ENCODE assay signal across 9 cellular contexts in the genomic region with DNA sequence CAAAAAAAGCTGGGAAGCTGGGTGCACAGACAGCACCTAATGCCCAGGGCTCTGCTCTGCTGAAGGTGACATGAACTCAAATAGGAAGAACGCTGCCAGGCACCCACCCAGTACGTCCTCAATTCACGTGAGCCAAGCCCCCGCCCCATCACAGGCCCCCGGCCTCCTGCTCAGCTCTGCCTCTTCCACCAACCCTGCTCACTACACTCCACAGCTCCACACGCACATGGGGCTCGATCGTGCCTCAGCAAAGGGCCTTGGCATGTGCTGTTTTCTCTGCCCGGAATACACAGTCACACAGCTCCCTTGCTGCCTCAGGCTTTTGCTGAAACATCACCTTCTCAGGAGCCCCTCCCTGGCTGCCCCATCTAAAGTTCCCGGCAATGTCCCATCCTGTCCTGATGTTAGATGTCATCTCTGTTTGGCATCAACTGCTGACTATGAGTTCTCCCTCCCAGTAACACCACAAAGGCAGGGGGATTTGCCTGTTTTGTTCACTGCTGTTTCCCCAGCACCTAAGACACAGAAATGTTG.
DNase-seq lines count a peak whose midpoint lies in the region; ATAC-seq and TF ChIP-seq lines count a peak whose summit lies in the region.
"Had no signal": no experiment of that assay in that cellular context is flagged by ENCODE, and none has a peak within 500 bp of the region (broad histone marks: within the 10 kb centered on the region; RNA-seq: fewer than 3 reads in every experiment).

No MANE protein-coding gene starts in this region.

- H3K27me3 ChIP-seq in WERI-Rb-1 (ENCODE audit: insufficient read depth, low read depth, severe bottlenecking): no peaks in the 10 kb centered on the region
- no peaks in the 10 kb centered on the region for H3K27me3 ChIP-seq in iPS-20b (ENCODE audit: insufficient read depth, low read length)

- no peak for TF ChIP-seq CTCF in WERI-Rb-1 (IDR thresholded peaks at IDR 0.05; ENCODE audit: low read depth, low read length)

- peaks cover 46% of the 10 kb centered on the region for H3K36me3 Mint-ChIP-seq in stimulated activated naive CD8-positive, alpha-beta T cell treated with anti-CD3 and anti-CD28 coated beads, Interleukin-15, Interleukin-2, amounts not matched to agents 100 ng/mL and 50 ng/mL, for 24 hours (ENCODE audit: low read depth)

- peaks cover 22% of the 10 kb centered on the region for H3K4me1 Mint-ChIP-seq in stimulated activated naive CD8-positive, alpha-beta T cell treated with anti-CD3 and anti-CD28 coated beads, Interleukin-15, Interleukin-2, amounts not matched to agents 100 ng/mL and 50 ng/mL, for 24 hours (ENCODE audit: low read depth)

- H3K9me3 ChIP-seq in WERI-Rb-1 (ENCODE audit: severe bottlenecking) (no peaks in the 10 kb centered on the region), iPS-20b (ENCODE audit: insufficient read depth, low read depth, low read length) (no peaks in the 10 kb centered on the region)

- H3K9me3 Mint-ChIP-seq in stimulated activated naive CD8-positive, alpha-beta T cell treated with anti-CD3 and anti-CD28 coated beads, Interleukin-15, Interleukin-2, amounts not matched to agents 100 ng/mL and 50 ng/mL, for 24 hours: no peaks in the 10 kb centered on the region

- H3K36me3 ChIP-seq in WERI-Rb-1: peaks cover 44% of the 10 kb centered on the region
- peaks cover 42% of the 10 kb centered on the region for H3K36me3 ChIP-seq in iPS-20b (ENCODE audit: insufficient read depth, low read depth, low read length)

- peak overlapping the region; percentile 93 for H3K4me3 Mint-ChIP-seq in stimulated activated naive CD8-positive, alpha-beta T cell treated with anti-CD3 and anti-CD28 coated beads, Interleukin-15, Interleukin-2, amounts not matched to agents 100 ng/mL and 50 ng/mL, for 24 hours

- H3K27ac Mint-ChIP-seq in stimulated activated naive CD8-positive, alpha-beta T cell treated with anti-CD3 and anti-CD28 coated beads, Interleukin-15, Interleukin-2, amounts not matched to agents 100 ng/mL and 50 ng/mL, for 24 hours: peak overlapping the region; percentile 94

- H3K27me3 Mint-ChIP-seq in stimulated activated naive CD8-positive, alpha-beta T cell treated with anti-CD3 and anti-CD28 coated beads, Interleukin-15, Interleukin-2, amounts not matched to agents 100 ng/mL and 50 ng/mL, for 24 hours: no peaks in the 10 kb centered on the region

- DNase-seq in stimulated activated naive CD8-positive, alpha-beta T cell treated with anti-CD3 and anti-CD28 coated beads, Interleukin-15, Interleukin-2, amounts not matched to agents 100 U/mL and 50 U/mL, for 24 hours: no peak
- DNase-seq in WERI-Rb-1: no peak
- no peak for DNase-seq in cerebellar nuclear complex (lab: John Stamatoyannopoulos, UW)
- no peak for DNase-seq in SHP77 treated with DMSO at 0.1 percent for 48 hours (lab: John Stamatoyannopoulos, UW)
- DNase-seq in SHP77 (lab: John Stamatoyannopoulos, UW): no peak
- DNase-seq: NCI-H2081 had no signal

- H3K27ac ChIP-seq in WERI-Rb-1 (peak overlapping the region; percentile 89), iPS-20b (ENCODE audit: low read length) (no peak overlapping the region)

- H3K4me1 ChIP-seq in iPS-20b (ENCODE audit: insufficient read depth, low read length): peaks cover 8% of the 10 kb centered on the region; the same call in 1 of the 2 replicates

- H3K4me3 ChIP-seq in WERI-Rb-1 (ENCODE audit: low read depth, low read length) (peak overlapping the region; percentile 31), iPS-20b (ENCODE audit: low read length) (0 out of 2 replicates have a peak overlapping the region, but pooled peaks have one; percentile 11)

- H3K9ac ChIP-seq in iPS-20b (ENCODE audit: low read depth, low read length): no peak overlapping the region

- ATAC-seq in stimulated activated naive CD8-positive, alpha-beta T cell treated with anti-CD3 and anti-CD28 coated beads, Interleukin-15, Interleukin-2, amounts not matched to agents 100 U/mL and 50 U/mL, for 24 hours: no peak
- no peak for ATAC-seq in HG02852 (IDR thresholded peaks at IDR 0.05; ENCODE audit: unreplicated experiment)
